Comparison of ENCODE assay signal across 10 cellular contexts in genomic region chr1:61950418-61950817, GRCh38.
DNase-seq lines count a peak whose midpoint lies in the region; TF ChIP-seq lines count a peak whose summit lies in the region.
"Had no signal": no experiment of that assay in that cellular context is flagged by ENCODE, and none has a peak within 500 bp of the region (broad histone marks: within the 10 kb centered on the region; RNA-seq: fewer than 3 reads in every experiment).

No MANE protein-coding gene starts in this region.

- H3K23ac ChIP-seq in mesenchymal stem cell (ENCODE audit: low read length in 2 of 2) = no peak overlapping the region

- H2BK5ac ChIP-seq in mesenchymal stem cell (ENCODE audit: low read depth, low read length, poor library complexity, severe bottlenecking) = no peak overlapping the region

- H3K4me1 ChIP-seq in mesenchymal stem cell (ENCODE audit: control insufficient read depth, insufficient read depth, low read depth, low read length) = peaks cover 5% of the 10 kb centered on the region

- no peak overlapping the region for H3K9ac ChIP-seq in mesenchymal stem cell (ENCODE audit: low read length)

- no peak overlapping the region for H2BK12ac ChIP-seq in mesenchymal stem cell (ENCODE audit: low read length in 2 of 2)

- no peak overlapping the region for H3K27ac Mint-ChIP-seq in chondrocyte (ENCODE audit: unreplicated experiment)
- H3K27ac Mint-ChIP-seq in nephron = no peak overlapping the region
- H3K27ac Mint-ChIP-seq: naive B cell had no signal

- H3K36me3 Mint-ChIP-seq in chondrocyte (ENCODE audit: low read depth) (no peaks in the 10 kb centered on the region), nephron (ENCODE audit: low read depth) (peaks cover 4% of the 10 kb centered on the region)
- H3K36me3 Mint-ChIP-seq: naive B cell had no signal

- H3K18ac ChIP-seq in mesenchymal stem cell (ENCODE audit: low read depth in 1 of 2, low read length in 2 of 2) = no peak overlapping the region

- H2AK5ac ChIP-seq in mesenchymal stem cell (ENCODE audit: low read length, severe bottlenecking) = no peak overlapping the region

- no peaks in the 10 kb centered on the region for H3K27me3 ChIP-seq in mesenchymal stem cell (ENCODE audit: control insufficient read depth in 1 of 2, insufficient read depth in 1 of 2, low read length in 2 of 2)

- WGBS in mesenchymal stem cell = no CpG with 5 or more reads among the region's 2 CpGs

- H3K4me3 ChIP-seq in GM12875 (ENCODE audit: low read depth, low read length) = no peak overlapping the region
- no peak overlapping the region for H3K4me3 ChIP-seq in mesenchymal stem cell (ENCODE audit: insufficient read depth in 1 of 2, low read depth in 1 of 2, low read length in 2 of 2)

- no peak overlapping the region for H3K14ac ChIP-seq in mesenchymal stem cell (ENCODE audit: low read length in 2 of 2)

- no peak overlapping the region for H4K91ac ChIP-seq in mesenchymal stem cell (ENCODE audit: low read length)

- no peak overlapping the region for H2BK15ac ChIP-seq in mesenchymal stem cell (ENCODE audit: low read depth, poor library complexity, severe bottlenecking)

- no peaks in the 10 kb centered on the region for H3K36me3 ChIP-seq in mesenchymal stem cell (ENCODE audit: control insufficient read depth in 1 of 2, insufficient read depth in 2 of 2, low read depth in 1 of 2, low read length in 2 of 2)

- no peaks in the 10 kb centered on the region for H3K9me3 ChIP-seq in mesenchymal stem cell (ENCODE audit: control insufficient read depth, low read length)

- no peak overlapping the region for H3K4me3 Mint-ChIP-seq in chondrocyte (ENCODE audit: unreplicated experiment)
- no peak overlapping the region for H3K4me3 Mint-ChIP-seq in nephron
- H3K4me3 Mint-ChIP-seq: naive B cell had no signal

- no peaks in the 10 kb centered on the region for H3K27me3 Mint-ChIP-seq in chondrocyte (ENCODE audit: low read depth)
- H3K27me3 Mint-ChIP-seq in nephron (ENCODE audit: low read depth) = no peaks in the 10 kb centered on the region
- H3K27me3 Mint-ChIP-seq: naive B cell had no signal

- H3K4me1 Mint-ChIP-seq in chondrocyte (ENCODE audit: low read depth) (peaks cover 14% of the 10 kb centered on the region), nephron (peaks cover 17% of the 10 kb centered on the region)
- H3K4me1 Mint-ChIP-seq: naive B cell had no signal

- H2BK120ac ChIP-seq in mesenchymal stem cell (ENCODE audit: low read depth, low read length) = no peak overlapping the region

- TF ChIP-seq CTCF in GM12875 (IDR thresholded peaks at IDR 0.05; ENCODE audit: borderline replicate concordance, insufficient read depth, low read depth, low read length) (0 out of 2 replicates have a peak, but pooled peaks have one; percentile 22), chondrocyte (IDR thresholded peaks at IDR 0.05) (peak; percentile 68), nephron (IDR thresholded peaks at IDR 0.05; ENCODE audit: unreplicated experiment in 3 of 3) (peak; percentile 14 to 35 (median 27))

- H2AFZ ChIP-seq in mesenchymal stem cell (ENCODE audit: low read depth, low read length) = no peak overlapping the region

- peak; percentile 38 for DNase-seq in M059J (ENCODE audit: low read depth)
- DNase-seq in chondrocyte (ENCODE audit: low spot score) = no peak
- no peak for DNase-seq in inferior parietal cortex (ENCODE audit: extremely low spot score)
- no peak for DNase-seq in activated gamma-delta T cell treated with Interleukin-2 at 50 U/mL for 16 hours
- no peak for DNase-seq in mesenchymal stem cell
- no peak for DNase-seq in NCI-H524 treated with DMSO at 0.1 percent for 48 hours (lab: John Stamatoyannopoulos, UW)
- DNase-seq: naive B cell, NCI-H446 had no signal

- no peak overlapping the region for H4K8ac ChIP-seq in mesenchymal stem cell (ENCODE audit: low read length)

- H3K27ac ChIP-seq in mesenchymal stem cell (ENCODE audit: low read length, poor library complexity, severe bottlenecking) = no peak overlapping the region

- H3K4ac ChIP-seq in mesenchymal stem cell (ENCODE audit: low read depth in 1 of 2, low read length in 2 of 2) = no peak overlapping the region

- no peaks in the 10 kb centered on the region for H3K79me1 ChIP-seq in mesenchymal stem cell (replicated peaks; ENCODE audit: low read length, poor library complexity, severe bottlenecking)

- H3K9me3 Mint-ChIP-seq in chondrocyte (ENCODE audit: low read depth) (no peaks in the 10 kb centered on the region), nephron (peaks cover 8% of the 10 kb centered on the region)

- H3K4me2 ChIP-seq in mesenchymal stem cell (ENCODE audit: low read length, poor library complexity, severe bottlenecking) = no peak overlapping the region
